In genomic region chr3:188397766-188398705, GRCh38 we compare ENCODE assay signal across 12 cellular contexts.
A peak's percentile ranks its signal among the peaks of the same experiment; 100 is the strongest.
DNase-seq lines count a peak whose midpoint lies in the region; ATAC-seq, FAIRE-seq and TF ChIP-seq lines count a peak whose summit lies in the region.
"Had no signal": no experiment of that assay in that cellular context is flagged by ENCODE, and none has a peak within 500 bp of the region (broad histone marks: within the 10 kb centered on the region; RNA-seq: fewer than 3 reads in every experiment).

No MANE protein-coding gene starts in this region.

- no peaks in the 10 kb centered on the region for H3K9me3 ChIP-seq in CD4-positive, CD25-positive, alpha-beta regulatory T cell (ENCODE audit: control insufficient read depth in 2 of 2, low read length in 2 of 2)
- no peaks in the 10 kb centered on the region for H3K9me3 ChIP-seq in ovary
- H3K9me3 ChIP-seq: suprapubic skin had no signal

- WGBS in ovary, 3 donors, result 36 to 61% (median 48%) methylated on average over 12 of the region's 12 CpGs

- H3K27ac Mint-ChIP-seq in CD4-positive, CD25-positive, alpha-beta regulatory T cell, result peak overlapping the region in 2 of 3 donors; percentile 33 to 86
- H3K27ac Mint-ChIP-seq: nephron progenitor cell had no signal

- no peaks in the 10 kb centered on the region for H3K36me3 Mint-ChIP-seq in CD4-positive, CD25-positive, alpha-beta regulatory T cell

- intact Hi-C loops in ovary (cut with DNase I), result loop anchor here in 1 of 4 donors (5.0 kb wide), 1 partner anchor 656 kb away; no protein-coding TSS in a partner anchor

- TF ChIP-seq POLR2A in ovary (IDR thresholded peaks at IDR 0.05), result no peak

- H3K4me1 Mint-ChIP-seq in CD4-positive, CD25-positive, alpha-beta regulatory T cell, result peaks cover 28 to 50% (median 38%) of the 10 kb centered on the region in 4 donors

- H3K9me3 Mint-ChIP-seq in CD4-positive, CD25-positive, alpha-beta regulatory T cell, result peaks cover 0 to 5% (median 0%) of the 10 kb centered on the region in 7 donors
- H3K9me3 Mint-ChIP-seq: nephron progenitor cell had no signal

- H3K27me3 Mint-ChIP-seq in CD4-positive, CD25-positive, alpha-beta regulatory T cell, result no peaks in the 10 kb centered on the region

- peaks cover 7% of the 10 kb centered on the region for H3K4me1 ChIP-seq in CD4-positive, CD25-positive, alpha-beta regulatory T cell (ENCODE audit: control insufficient read depth, insufficient read depth, low read length, poor library complexity, severe bottlenecking)
- H3K4me1 ChIP-seq in ovary (ENCODE audit: insufficient read depth), result peaks cover 14% of the 10 kb centered on the region

- no peak for ATAC-seq in CD4-positive, CD25-positive, alpha-beta regulatory T cell (ENCODE audit: low read depth in 2 of 2)
- no peak for ATAC-seq in HG03108 (IDR thresholded peaks at IDR 0.05; ENCODE audit: unreplicated experiment)
- no peak for ATAC-seq in GM19351 (IDR thresholded peaks at IDR 0.05; ENCODE audit: unreplicated experiment)
- ATAC-seq: PC-3 had no signal

- no peaks in the 10 kb centered on the region for H3K36me3 ChIP-seq in CD4-positive, CD25-positive, alpha-beta regulatory T cell (ENCODE audit: control insufficient read depth, insufficient read depth, low read length)
- H3K36me3 ChIP-seq in ovary, result no peaks in the 10 kb centered on the region
- H3K36me3 ChIP-seq: suprapubic skin had no signal

- H3K27me3 ChIP-seq in CD4-positive, CD25-positive, alpha-beta regulatory T cell (ENCODE audit: control insufficient read depth, insufficient read depth, low read length), result no peaks in the 10 kb centered on the region
- no peaks in the 10 kb centered on the region for H3K27me3 ChIP-seq in ovary
- H3K27me3 ChIP-seq: suprapubic skin had no signal

- no peak overlapping the region for H3K4me3 ChIP-seq in CD4-positive, CD25-positive, alpha-beta regulatory T cell (ENCODE audit: low read depth, low read length)
- peak overlapping the region; percentile 29 for H3K4me3 ChIP-seq in epithelial cell of proximal tubule (ENCODE audit: low read depth, low read length)
- peak overlapping the region; percentile 16 for H3K4me3 ChIP-seq in ovary
- H3K4me3 ChIP-seq: suprapubic skin had no signal

- TF ChIP-seq EP300 in ovary (IDR thresholded peaks at IDR 0.05), result no peak

- H3K4me3 Mint-ChIP-seq in CD4-positive, CD25-positive, alpha-beta regulatory T cell, result peak overlapping the region in 3 of 4 donors; percentile 40 to 76 (median 76)
- H3K4me3 Mint-ChIP-seq: nephron progenitor cell had no signal

- DNase-seq in CD4-positive, CD25-positive, alpha-beta regulatory T cell, result no peak
- DNase-seq in NCI-H524 (lab: John Stamatoyannopoulos, UW) (peak; percentile 4 to 54), epithelial cell of proximal tubule (ENCODE audit: low read depth) (no peak), ovary (no peak), AG08396 (ENCODE audit: low spot score) (no peak), urothelium cell line (ENCODE audit: low spot score) (no peak)
- DNase-seq: nephron progenitor cell, PC-3 had no signal

- FAIRE-seq in urothelium cell line (lab: Jason Lieb, UNC), result no peak
- FAIRE-seq: endometrium had no signal

- no peak for TF ChIP-seq CTCF in epithelial cell of proximal tubule (conservative IDR thresholded peaks at IDR 0.05; ENCODE audit: low read depth, low read length)
- TF ChIP-seq CTCF in ovary (IDR thresholded peaks at IDR 0.05), result no peak

- no peak overlapping the region for H3K27ac ChIP-seq in CD4-positive, CD25-positive, alpha-beta regulatory T cell (ENCODE audit: insufficient read depth, low read length, poor library complexity, severe bottlenecking)
- H3K27ac ChIP-seq in ovary, result peak overlapping the region in 1 of 2 donors; percentile 55
- H3K27ac ChIP-seq: suprapubic skin had no signal

Comparison
In these comparisons a context has a peak if more than half of its experiments do, and no peak if none do; other contexts are left out.
1. DNase-seq: peak in NCI-H524 (2 of 2); none in CD4-positive, CD25-positive, alpha-beta regulatory T cell (0 of 3), epithelial cell of proximal tubule (single experiment), ovary (0 of 5), AG08396 (single experiment) and urothelium cell line (single experiment).